In genomic region chr10:63600540-63600939, GRCh38 we compare ENCODE assay signal across 25 cellular contexts.
"Had no signal": no experiment of that assay in that cellular context is flagged by ENCODE, and none has a peak within 500 bp of the region (broad histone marks: within the 10 kb centered on the region; RNA-seq: fewer than 3 reads in every experiment).

No MANE protein-coding gene starts in this region.

- H3K4me3 ChIP-seq: stomach, suprapubic skin, testis, thoracic aorta, thyroid gland, tibial artery, tibial nerve, transverse colon, upper lobe of left lung, upper lobe of right lung, uterus, vagina had no signal

- DNase-seq: stimulated activated CD4-positive, alpha-beta T cell treated with anti-CD3 and anti-CD28 coated beads, Interleukin-2, amount 100 ng/mL, for 48 hours; stimulated activated CD4-positive, alpha-beta T cell treated with anti-CD3 and anti-CD28 coated beads, Interleukin-4, amount 100 ng/mL, for 1 hour; stimulated activated CD4-positive, alpha-beta T cell treated with anti-CD3 and anti-CD28 coated beads, Interleukin-4, amount 100 ng/mL, for 24 hours; stimulated activated CD4-positive, alpha-beta T cell treated with anti-CD3 and anti-CD28 coated beads, Interleukin-4, amount 100 ng/mL, for 4 hours; stimulated activated CD8-positive, alpha-beta memory T cell treated with anti-CD3 and anti-CD28 coated beads, Interleukin-4, amount 100 ng/mL, for 48 hours; stimulated activated naive B cell treated with anti-CD40 and anti-IgM and Interleukin-4, amounts not matched to agents 10 μg/mL and 1 μg/mL and 100 μg/mL, for 72 hours; stimulated activated naive CD4-positive, alpha-beta T cell; stimulated activated naive CD4-positive, alpha-beta T cell treated with Interleukin-2 at 50 U/mL for 16 hours; stimulated activated naive CD8-positive, alpha-beta T cell treated with anti-CD3 and anti-CD28 coated beads, Interleukin-15, amount 100 ng/mL, for 72 hours; stimulated activated naive CD8-positive, alpha-beta T cell treated with anti-CD3 and anti-CD28 coated beads, Interleukin-15, Interleukin-2, amounts not matched to agents 100 U/mL and 50 U/mL, for 24 hours; stomach; substantia nigra; testis; thyroid gland; tibial artery; transverse colon; upper lobe of left lung; upper lobe of right lung; uterus had no signal

- H3K27me3 ChIP-seq: stomach, suprapubic skin, testis, thyroid gland, tibial artery, tibial nerve, transverse colon, upper lobe of left lung, upper lobe of right lung, uterus, vagina had no signal

- ATAC-seq: stimulated activated effector memory CD8-positive, alpha-beta T cell treated with anti-CD3 and anti-CD28 coated beads, Interleukin-12 subunit alpha, Interleukin-12 subunit beta, amount 100 ng/mL, for 72 hours; stimulated activated memory B cell treated with anti-CD40 and anti-IgM and Interleukin-4, amounts not matched to agents 10 μg/mL and 1 μg/mL and 100 μg/mL, for 72 hours; stimulated activated naive B cell treated with anti-CD40 and anti-IgM and Interleukin-4, amounts not matched to agents 10 μg/mL and 1 μg/mL and 100 μg/mL, for 72 hours; stimulated activated naive CD8-positive, alpha-beta T cell treated with anti-CD3 and anti-CD28 coated beads, Interleukin-15, amount 100 ng/mL, for 72 hours; stimulated activated naive CD8-positive, alpha-beta T cell treated with anti-CD3 and anti-CD28 coated beads, Interleukin-15, Interleukin-2, amounts not matched to agents 100 U/mL and 50 U/mL, for 24 hours; upper lobe of right lung had no signal

- H3K4me1 ChIP-seq: stomach, suprapubic skin, upper lobe of right lung, uterus had no signal

- H3K36me3 ChIP-seq: thoracic aorta, thyroid gland, uterus had no signal

- H3K27ac ChIP-seq: stomach, suprapubic skin, testis, thoracic aorta, thyroid gland, tibial artery, tibial nerve, transverse colon, upper lobe of left lung, upper lobe of right lung, uterus, vagina had no signal

- H3K9me3 ChIP-seq: stomach, suprapubic skin, testis, thoracic aorta, thyroid gland, tibial artery, tibial nerve, transverse colon, upper lobe of left lung, upper lobe of right lung, uterus, vagina had no signal
